ENCODE assay signal across 17 cellular contexts in the genomic region with DNA sequence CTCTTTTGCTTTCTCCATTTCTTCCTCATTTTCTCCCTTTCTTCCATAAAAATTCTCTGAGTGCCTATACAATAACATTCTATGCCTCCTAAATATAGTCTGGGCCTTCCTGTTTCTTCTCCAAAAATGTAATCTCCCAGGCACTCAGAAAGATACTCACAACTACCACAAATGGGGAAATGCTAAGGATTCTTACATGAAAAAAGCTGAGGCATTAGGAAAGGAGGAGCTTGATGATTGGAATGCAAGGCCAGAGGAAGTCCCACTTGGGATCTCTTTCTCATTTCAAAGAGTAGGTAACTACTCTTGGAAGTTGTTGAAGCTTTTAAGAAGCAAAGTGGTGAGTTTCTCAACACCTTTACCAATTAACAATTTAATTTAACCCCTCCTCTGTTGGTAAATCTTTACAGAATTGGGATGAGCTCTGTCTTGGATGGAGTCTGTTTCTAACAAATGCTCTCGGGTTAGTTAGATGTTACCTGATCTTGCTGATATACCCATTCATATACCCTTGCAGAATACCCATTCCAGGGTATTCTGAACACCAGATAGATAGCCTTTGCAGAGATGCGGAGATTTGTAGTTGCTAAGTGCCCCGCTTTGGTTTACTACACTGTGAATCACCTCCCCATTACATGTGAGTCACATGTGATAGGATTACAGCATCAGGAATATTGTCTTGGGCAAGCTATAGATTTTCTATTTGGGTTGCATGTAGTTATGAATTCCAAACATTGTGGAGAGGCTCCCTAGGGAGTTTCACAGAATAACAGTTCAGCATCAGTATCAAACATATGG. TPM values are rescaled to one million over a fixed set of nuclear protein-coding genes. Genes with fewer than 3 reads are reported as not detected.
DNase-seq lines count a peak whose midpoint lies in the region; ATAC-seq, FAIRE-seq and TF ChIP-seq lines count a peak whose summit lies in the region.
"Had no signal": no experiment of that assay in that cellular context is flagged by ENCODE, and none has a peak within 500 bp of the region (broad histone marks: within the 10 kb centered on the region; RNA-seq: fewer than 3 reads in every experiment).

No MANE protein-coding gene starts in this region.

- ATAC-seq in HG02938 (IDR thresholded peaks at IDR 0.05; ENCODE audit: unreplicated experiment) (no peak), HG02840 (IDR thresholded peaks at IDR 0.05; ENCODE audit: low FRiP score, unreplicated experiment) (no peak)

- DNase-seq in HS-5 (ENCODE audit: low read depth), result peak; percentile 85
- peak; percentile 65 for DNase-seq in astrocyte (ENCODE audit: low read depth)
- peak; percentile 52 for DNase-seq in fibroblast of the aortic adventitia (ENCODE audit: low read depth)
- peak; percentile 37 for DNase-seq in osteoblast (ENCODE audit: insufficient read length, low spot score, missing footprints)
- DNase-seq in stimulated activated CD4-positive, alpha-beta T cell treated with anti-CD3 and anti-CD28 coated beads, Interleukin-4, amount 100 ng/mL, for 24 hours, result no peak
- no peak for DNase-seq in stimulated activated CD4-positive, alpha-beta T cell treated with anti-CD3 and anti-CD28 coated beads, Interleukin-4, amount 100 ng/mL, for 4 hours
- DNase-seq: activated T-cell treated with anti-CD3 and anti-CD28 coated beads, Interleukin-2, amount 50 U/mL, for 24 hours; GDM1; Kasumi-1; kidney; NCI-H2171; sigmoid colon had no signal

- H3K27ac ChIP-seq in astrocyte (ENCODE audit: low read depth, low read length), result peak overlapping the region; percentile 13
- H3K27ac ChIP-seq in osteoblast (ENCODE audit: low read depth, low read length), result no peak overlapping the region
- H3K27ac ChIP-seq: sigmoid colon had no signal

- H3K27ac Mint-ChIP-seq in astrocyte (ENCODE audit: unreplicated experiment), result no peak overlapping the region
- H3K27ac Mint-ChIP-seq: activated T-cell treated with anti-CD3 and anti-CD28 coated beads, Interleukin-2, amount 50 U/mL, for 24 hours; CD14-positive monocyte had no signal

- H3K4me2 ChIP-seq in astrocyte (ENCODE audit: low read length), result peak overlapping the region; percentile 66
- H3K4me2 ChIP-seq in osteoblast (ENCODE audit: insufficient read depth, low read length), result no peak overlapping the region

- H3K27me3 Mint-ChIP-seq in astrocyte (ENCODE audit: low read depth, unreplicated experiment), result peaks cover 12% of the 10 kb centered on the region

- H4K20me1 ChIP-seq in astrocyte (ENCODE audit: insufficient read depth, low read length), result no peaks in the 10 kb centered on the region
- no peaks in the 10 kb centered on the region for H4K20me1 ChIP-seq in osteoblast (ENCODE audit: insufficient read depth, low read length)

- H3K4me1 ChIP-seq in astrocyte (ENCODE audit: insufficient read depth, low read length) (peaks cover 31% of the 10 kb centered on the region), osteoblast (ENCODE audit: insufficient read depth, low read length) (peaks cover 5% of the 10 kb centered on the region)

- H3K4me1 Mint-ChIP-seq in astrocyte (ENCODE audit: low read depth, unreplicated experiment), result peaks cover 20% of the 10 kb centered on the region

- H3K27me3 ChIP-seq in astrocyte (ENCODE audit: insufficient read depth, low read length), result no peaks in the 10 kb centered on the region
- peaks cover 47% of the 10 kb centered on the region for H3K27me3 ChIP-seq in osteoblast (ENCODE audit: insufficient read depth, low read length)

- no peaks in the 10 kb centered on the region for H3K9me3 Mint-ChIP-seq in astrocyte (ENCODE audit: unreplicated experiment)
- H3K9me3 Mint-ChIP-seq: activated T-cell treated with anti-CD3 and anti-CD28 coated beads, Interleukin-2, amount 50 U/mL, for 24 hours had no signal

- H3K36me3 ChIP-seq in astrocyte (ENCODE audit: insufficient read depth, low read length), result no peaks in the 10 kb centered on the region
- no peaks in the 10 kb centered on the region for H3K36me3 ChIP-seq in osteoblast (ENCODE audit: insufficient read depth, low read length)
- H3K36me3 ChIP-seq: sigmoid colon had no signal

- H3K9me3 ChIP-seq in astrocyte (ENCODE audit: insufficient read depth, low read depth, low read length), result no peaks in the 10 kb centered on the region
- no peaks in the 10 kb centered on the region for H3K9me3 ChIP-seq in osteoblast (ENCODE audit: low read depth, low read length)
- H3K9me3 ChIP-seq: sigmoid colon had no signal

- H3K4me3 Mint-ChIP-seq in astrocyte (ENCODE audit: unreplicated experiment), result peak overlapping the region; percentile 13
- H3K4me3 Mint-ChIP-seq: activated T-cell treated with anti-CD3 and anti-CD28 coated beads, Interleukin-2, amount 50 U/mL, for 24 hours; CD14-positive monocyte had no signal

- no peak overlapping the region for H3K9ac ChIP-seq in astrocyte (ENCODE audit: low read length)

- H3K79me2 ChIP-seq in astrocyte (ENCODE audit: insufficient read depth, low read length) (no peaks in the 10 kb centered on the region), osteoblast (ENCODE audit: insufficient read depth, low read length) (no peaks in the 10 kb centered on the region)

- no peak for TF ChIP-seq CTCF in astrocyte (IDR thresholded peaks at IDR 0.05; ENCODE audit: insufficient read depth, low read depth, low read length)
- TF ChIP-seq CTCF in fibroblast of the aortic adventitia (IDR thresholded peaks at IDR 0.05; ENCODE audit: insufficient read depth, low read length), result no peak
- TF ChIP-seq CTCF in osteoblast (IDR thresholded peaks at IDR 0.05; ENCODE audit: extremely low read depth, low read depth, low read length), result no peak

- no peak overlapping the region for H2AFZ ChIP-seq in astrocyte (ENCODE audit: low read depth, low read length)
- no peak overlapping the region for H2AFZ ChIP-seq in osteoblast (ENCODE audit: low read length)

- H3K36me3 Mint-ChIP-seq in astrocyte (ENCODE audit: low read depth, unreplicated experiment), result no peaks in the 10 kb centered on the region
- H3K36me3 Mint-ChIP-seq: CD14-positive monocyte had no signal

- FAIRE-seq in astrocyte (lab: Jason Lieb, UNC), result peak; percentile 52

- H3K4me3 ChIP-seq in astrocyte (ENCODE audit: insufficient read depth, low read depth, low read length), result no peak overlapping the region
- no peak overlapping the region for H3K4me3 ChIP-seq in fibroblast of the aortic adventitia (ENCODE audit: low read depth, low read length)
- H3K4me3 ChIP-seq in osteoblast (ENCODE audit: insufficient read depth, low read length), result no peak overlapping the region
- H3K4me3 ChIP-seq: sigmoid colon had no signal

RNA-seq across cellular contexts. Expression of gene VSNL1, which starts 3.6 kb away (rescaled TPM):
- total RNA-seq in astrocyte (0.61 and 2.4 TPM in 2 replicates), fibroblast of the aortic adventitia (ENCODE audit: low replicate concordance) (0.90 and 3.7 TPM in 2 replicates), osteoblast (0.29 and 0.36 TPM in 2 replicates)
- total RNA-seq: OCI-LY7, subcutaneous adipose tissue had no signal

RNA-seq across cellular contexts. Expression of gene RAD51AP2, which starts 25.8 kb away (rescaled TPM):
- total RNA-seq in astrocyte (0.10 TPM in 1 of 2 replicates, not detected in the other), fibroblast of the aortic adventitia (ENCODE audit: low replicate concordance) (0.09 TPM in 1 of 2 replicates, not detected in the other), osteoblast (not detected in 2 replicates)
- total RNA-seq: kidney, subcutaneous adipose tissue had no signal

Comparison
In these comparisons a context has a peak if more than half of its experiments do, and no peak if none do; other contexts are left out.
1. DNase-seq: peak in HS-5 (single experiment), astrocyte (single experiment), fibroblast of the aortic adventitia (single experiment) and osteoblast (single experiment); none in stimulated activated CD4-positive, alpha-beta T cell treated with anti-CD3 and anti-CD28 coated beads, Interleukin-4, amount 100 ng/mL, for 24 hours (single experiment) and stimulated activated CD4-positive, alpha-beta T cell treated with anti-CD3 and anti-CD28 coated beads, Interleukin-4, amount 100 ng/mL, for 4 hours (0 of 2).